8 cellular contexts compared by ENCODE assay signal in genomic region chr13:71864981-71865857, GRCh38. TPM values are rescaled to one million over a fixed set of nuclear protein-coding genes. Genes with fewer than 3 reads are reported as not detected.
DNase-seq lines count a peak whose midpoint lies in the region; ATAC-seq and TF ChIP-seq lines count a peak whose summit lies in the region.

No MANE protein-coding gene starts in this region.

- H3K36me3 Mint-ChIP-seq in type B pancreatic cell: peaks cover 7% of the 10 kb centered on the region

- H3K27me3 ChIP-seq in lung (ENCODE audit: control insufficient read depth, insufficient read depth): no peaks in the 10 kb centered on the region

- H3K4me3 ChIP-seq in lung: peak overlapping the region; percentile 84

- H3K9me3 Mint-ChIP-seq in type B pancreatic cell: no peaks in the 10 kb centered on the region

- H3K4me1 Mint-ChIP-seq in type B pancreatic cell (ENCODE audit: unreplicated experiment): peaks cover 21% of the 10 kb centered on the region

- peak overlapping the region; percentile 78 to 90 for H3K27ac ChIP-seq in lung (ENCODE audit: low read depth in 1 of 2, low read length in 1 of 2)

- DNase-seq in DMS 273 (lab: John Stamatoyannopoulos, UW; ENCODE audit: unreplicated experiment) (peak; percentile 75), DMS 273 treated with DMSO at 0.1 percent for 48 hours (lab: John Stamatoyannopoulos, UW) (no peak), NCI-H82 treated with DMSO at 0.1 percent for 48 hours (lab: John Stamatoyannopoulos, UW; ENCODE audit: unreplicated experiment) (peak; percentile 71), dermis blood vessel endothelial cell (peak; percentile 52), lung (ENCODE audit: low spot score) (peak; percentile 32), type B pancreatic cell (ENCODE audit: extremely low spot score, unreplicated experiment) (peak; percentile 72)

- peaks cover 37% of the 10 kb centered on the region for H3K27me3 Mint-ChIP-seq in type B pancreatic cell

- ATAC-seq in lung (ENCODE audit: insufficient read depth, low FRiP score) (peak; percentile 23), GM21723 (IDR thresholded peaks at IDR 0.05; ENCODE audit: unreplicated experiment) (no peak), HG02884 (IDR thresholded peaks at IDR 0.05; ENCODE audit: unreplicated experiment) (no peak)

- no peaks in the 10 kb centered on the region for H3K36me3 ChIP-seq in lung (ENCODE audit: control insufficient read depth in 2 of 2, insufficient read depth in 2 of 2, low read length in 2 of 2)

- no peaks in the 10 kb centered on the region for H3K9me3 ChIP-seq in lung (ENCODE audit: control insufficient read depth in 2 of 2, insufficient read depth in 1 of 2, low read length in 1 of 2)

- H3K4me1 ChIP-seq in lung (ENCODE audit: control insufficient read depth in 2 of 2, insufficient read depth in 2 of 2, low read length in 2 of 2): no peaks in the 10 kb centered on the region

- WGBS in lung, 2 donors: 1% methylated on average over 74 to 86 of the region's 86 CpGs

- peak overlapping the region; percentile 97 for H3K4me3 Mint-ChIP-seq in type B pancreatic cell

- TF ChIP-seq CTCF in lung (IDR thresholded peaks at IDR 0.05; ENCODE audit: control extremely low read depth, extremely low read depth) (no peak), type B pancreatic cell (conservative IDR thresholded peaks at IDR 0.05) (no peak)

- peak overlapping the region; percentile 88 for H3K27ac Mint-ChIP-seq in type B pancreatic cell

RNA-seq across cellular contexts. Expression of gene DACH1, which starts 1.8 kb away (rescaled TPM):
- total RNA-seq in dermis blood vessel endothelial cell: 2.9 and 5.1 TPM in 2 replicates
- total RNA-seq in lung: 10 to 100 TPM in 1 of 2 donors, 1 to 10 TPM in 1; 5.4 to 42.3 TPM
- polyA plus RNA-seq in lung: 1 to 10 TPM; 1.4 to 2.0 TPM
- 21.2 and 39.5 TPM in 2 replicates for total RNA-seq in type B pancreatic cell (ENCODE audit: low replicate concordance)
